In the genomic region with DNA sequence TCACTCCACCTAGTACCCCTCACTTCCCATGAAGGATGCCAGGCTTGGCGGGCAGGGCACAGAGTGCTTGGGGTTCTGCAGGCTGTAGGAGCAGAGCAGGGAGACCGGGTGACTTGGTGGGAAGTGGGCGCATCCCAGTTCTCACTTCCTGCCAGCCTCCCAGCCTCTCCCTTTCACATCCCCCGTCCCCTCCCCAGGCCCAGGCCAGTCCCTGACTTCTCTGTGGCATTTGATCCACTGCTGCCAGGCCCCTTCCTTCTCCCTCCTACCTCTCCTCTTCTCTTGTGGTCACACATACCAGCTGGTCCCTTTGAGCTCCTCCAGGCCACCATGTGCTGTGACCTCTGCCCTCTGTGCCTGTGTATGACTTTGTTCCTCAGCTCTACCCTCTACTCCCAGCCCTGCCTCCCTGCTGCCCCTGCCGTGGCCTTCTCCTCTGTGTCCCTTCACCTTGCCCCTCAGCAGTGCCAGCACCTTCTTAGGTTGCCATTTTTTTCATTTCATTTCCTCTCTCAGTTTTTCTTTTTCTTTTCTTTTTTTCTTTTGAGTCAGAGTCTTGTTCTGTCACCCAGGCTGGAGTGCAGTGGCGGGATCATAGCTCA, we compare ENCODE assay signal across 19 cellular contexts. TPM values are rescaled to one million over a fixed set of nuclear protein-coding genes. Genes with fewer than 3 reads are reported as not detected.
DNase-seq lines count a peak whose midpoint lies in the region; ATAC-seq and TF ChIP-seq lines count a peak whose summit lies in the region.
"Had no signal": no experiment of that assay in that cellular context is flagged by ENCODE, and none has a peak within 500 bp of the region (broad histone marks: within the 10 kb centered on the region; RNA-seq: fewer than 3 reads in every experiment).

No MANE protein-coding gene starts in this region.

- WGBS in H9 (ENCODE audit: extremely low coverage, insufficient read length, low lambda C conversion rate): no CpG with 5 or more reads among the region's 6 CpGs

- no peaks in the 10 kb centered on the region for H3K27me3 ChIP-seq in H9 (ENCODE audit: insufficient read depth, low read length)
- H3K27me3 ChIP-seq: SJSA1 had no signal

- H3K4ac ChIP-seq in H9 (ENCODE audit: low read depth, low read length): no peak overlapping the region

- peak overlapping the region; percentile 64 for H3K18ac ChIP-seq in H9 (ENCODE audit: insufficient read length, low read depth, low read length)

- H4K91ac ChIP-seq in H9 (ENCODE audit: insufficient read length, low read depth, low read length): no peak overlapping the region

- no peak overlapping the region for H3K56ac ChIP-seq in H9 (ENCODE audit: insufficient read length, low read depth, low read length)

- no peak overlapping the region for H3K4me3 Mint-ChIP-seq in T-helper 2 cell treated with Interferon-gamma antibody and Interleukin-4, amounts not matched to agents 5 μg/mL and 100 μg/mL, for 36 hours
- H3K4me3 Mint-ChIP-seq in H9 (no peak overlapping the region), natural killer cell (peak overlapping the region; percentile 71)
- no peak overlapping the region for H3K4me3 Mint-ChIP-seq in activated T-helper 2 cell treated with anti-CD3 and anti-CD28 coated beads, Interferon-gamma antibody, Interleukin-2, Interleukin-4, amounts not matched to agents 10 μg/mL and 5 μg/mL and 100 μg/mL, durations not matched to agents 14 hours and 24 hours and 36 hours (ENCODE audit: low read depth)
- H3K4me3 Mint-ChIP-seq: activated B cell treated with CpG ODN at 0.5 μM for 24 hours, HFFc6 had no signal

- no peaks in the 10 kb centered on the region for H3K9me3 ChIP-seq in H9 (ENCODE audit: control insufficient read depth, low read depth, low read length)
- H3K9me3 ChIP-seq: SJSA1 had no signal

- H3K36me3 Mint-ChIP-seq in T-helper 2 cell treated with Interferon-gamma antibody and Interleukin-4, amounts not matched to agents 5 μg/mL and 100 μg/mL, for 36 hours (ENCODE audit: low read depth): peaks cover 57% of the 10 kb centered on the region
- no peaks in the 10 kb centered on the region; a peak in 1 of 7 replicates for H3K36me3 Mint-ChIP-seq in H9 (ENCODE audit: insufficient read depth in 1 of 3, low read depth in 3 of 3)
- peaks cover 40% of the 10 kb centered on the region for H3K36me3 Mint-ChIP-seq in activated T-helper 2 cell treated with anti-CD3 and anti-CD28 coated beads, Interferon-gamma antibody, Interleukin-2, Interleukin-4, amounts not matched to agents 10 μg/mL and 5 μg/mL and 100 μg/mL, durations not matched to agents 14 hours and 24 hours and 36 hours (ENCODE audit: low read depth)
- H3K36me3 Mint-ChIP-seq in natural killer cell: peaks cover 12% of the 10 kb centered on the region

- no peak overlapping the region for H3K9ac ChIP-seq in H9 (ENCODE audit: extremely low read depth, insufficient read length, low read length)

- no peak overlapping the region for H3K14ac ChIP-seq in H9 (ENCODE audit: insufficient read depth, low read length)

- H2BK15ac ChIP-seq in H9 (ENCODE audit: low read depth, low read length): no peak overlapping the region

- no peak overlapping the region for H2BK20ac ChIP-seq in H9 (ENCODE audit: low read depth, low read length, poor library complexity, severe bottlenecking)

- H2AFZ ChIP-seq in H9 (ENCODE audit: low read length): no peak overlapping the region

- H2BK12ac ChIP-seq in H9 (ENCODE audit: insufficient read length, low read depth, low read length): no peak overlapping the region

- no peaks in the 10 kb centered on the region for H3K9me3 Mint-ChIP-seq in T-helper 2 cell treated with Interferon-gamma antibody and Interleukin-4, amounts not matched to agents 5 μg/mL and 100 μg/mL, for 36 hours
- H3K9me3 Mint-ChIP-seq in H9 (no peaks in the 10 kb centered on the region), natural killer cell (no peaks in the 10 kb centered on the region)
- H3K9me3 Mint-ChIP-seq in activated T-helper 2 cell treated with anti-CD3 and anti-CD28 coated beads, Interferon-gamma antibody, Interleukin-2, Interleukin-4, amounts not matched to agents 10 μg/mL and 5 μg/mL and 100 μg/mL, durations not matched to agents 14 hours and 24 hours and 36 hours: no peaks in the 10 kb centered on the region
- H3K9me3 Mint-ChIP-seq: activated B cell treated with CpG ODN at 0.5 μM for 24 hours, HFFc6 had no signal

- no peaks in the 10 kb centered on the region for H3K79me2 ChIP-seq in H9 (ENCODE audit: insufficient read depth, low read length)

- H3K4me2 ChIP-seq in H9 (ENCODE audit: insufficient read depth, insufficient read length, low read length): no peak overlapping the region

- H3K4me1 ChIP-seq in H9 (ENCODE audit: insufficient read depth, low read length): no peaks in the 10 kb centered on the region; the same call in 1 of the 2 replicates
- H3K4me1 ChIP-seq: SJSA1 had no signal

- peaks cover 20% of the 10 kb centered on the region for H3K4me1 Mint-ChIP-seq in T-helper 2 cell treated with Interferon-gamma antibody and Interleukin-4, amounts not matched to agents 5 μg/mL and 100 μg/mL, for 36 hours (ENCODE audit: low read depth)
- H3K4me1 Mint-ChIP-seq in H9: peaks cover 5 to 13% of the 10 kb centered on the region in 2 experiments
- H3K4me1 Mint-ChIP-seq in activated T-helper 2 cell treated with anti-CD3 and anti-CD28 coated beads, Interferon-gamma antibody, Interleukin-2, Interleukin-4, amounts not matched to agents 10 μg/mL and 5 μg/mL and 100 μg/mL, durations not matched to agents 14 hours and 24 hours and 36 hours (ENCODE audit: low read depth): peaks cover 11% of the 10 kb centered on the region
- H3K4me1 Mint-ChIP-seq in natural killer cell: peaks cover 50 to 78% of the 10 kb centered on the region in 2 donors
- H3K4me1 Mint-ChIP-seq: activated B cell treated with CpG ODN at 0.5 μM for 24 hours had no signal

- H3K27ac ChIP-seq in H9 (ENCODE audit: insufficient read length, low read depth, low read length): peak overlapping the region; percentile 26
- H3K27ac ChIP-seq: epithelial cell of prostate, SJSA1 had no signal

- H2BK120ac ChIP-seq in H9 (ENCODE audit: low read depth, low read length, poor library complexity, severe bottlenecking): no peak overlapping the region

- H3K23me2 ChIP-seq in H9 (ENCODE audit: insufficient read length, low read depth, low read length, poor library complexity, severe bottlenecking): no peaks in the 10 kb centered on the region

- H3K27me3 Mint-ChIP-seq in T-helper 2 cell treated with Interferon-gamma antibody and Interleukin-4, amounts not matched to agents 5 μg/mL and 100 μg/mL, for 36 hours (ENCODE audit: low read depth): no peaks in the 10 kb centered on the region
- H3K27me3 Mint-ChIP-seq in H9 (ENCODE audit: low read depth) (peaks cover 15% of the 10 kb centered on the region), natural killer cell (ENCODE audit: low read depth in 2 of 2) (no peaks in the 10 kb centered on the region)
- H3K27me3 Mint-ChIP-seq in activated T-helper 2 cell treated with anti-CD3 and anti-CD28 coated beads, Interferon-gamma antibody, Interleukin-2, Interleukin-4, amounts not matched to agents 10 μg/mL and 5 μg/mL and 100 μg/mL, durations not matched to agents 14 hours and 24 hours and 36 hours (ENCODE audit: low read depth): no peaks in the 10 kb centered on the region
- H3K27me3 Mint-ChIP-seq: activated B cell treated with CpG ODN at 0.5 μM for 24 hours had no signal

- no peak for DNase-seq in T-helper 2 cell treated with Interferon-gamma antibody and Interleukin-4, amounts not matched to agents 5 μg/mL and 100 μg/mL, for 36 hours (ENCODE audit: low spot score)
- DNase-seq in T-helper 2 cell (no peak), H9 (no peak), natural killer cell (no peak), LoVo (ENCODE audit: low spot score) (no peak), sciatic nerve (ENCODE audit: low spot score) (no peak)
- DNase-seq in activated T-helper 2 cell treated with anti-CD3 and anti-CD28 coated beads, Interferon-gamma antibody, Interleukin-2, Interleukin-4, amounts not matched to agents 10 μg/mL and 5 μg/mL and 100 μg/mL, durations not matched to agents 14 hours and 24 hours and 36 hours (ENCODE audit: low spot score): no peak
- DNase-seq: activated B cell treated with CpG ODN at 0.5 μM for 24 hours; activated effector memory CD4-positive, alpha-beta T cell treated with anti-CD3 and anti-CD28 coated beads, Interleukin-2, amount 50 U/mL, for 16 hours; HFFc6; kidney; MM.1S; NCI-H2171; NK-92 treated with Interleukin-12 subunit alpha and Interleukin-12 subunit beta, amount 100 ng/mL, for 24 hours had no signal

- ATAC-seq in natural killer cell (peak in 2 of 3 donors; percentile 20 to 27), sciatic nerve (no peak), HG02759 (IDR thresholded peaks at IDR 0.05; ENCODE audit: unreplicated experiment) (no peak)

- no peak overlapping the region for H4K8ac ChIP-seq in H9 (replicated peaks; ENCODE audit: insufficient read length, low read depth, low read length)

- H2BK5ac ChIP-seq in H9 (ENCODE audit: insufficient read length, low read length): no peak overlapping the region

- no peak for TF ChIP-seq CTCF in H9 (conservative IDR thresholded peaks at IDR 0.05)
- no peak for TF ChIP-seq CTCF in natural killer cell (IDR thresholded peaks at IDR 0.05)

- H4K5ac ChIP-seq in H9 (ENCODE audit: insufficient read length, low read depth, low read length): peak overlapping the region; percentile 72

- no peak overlapping the region for H3K23ac ChIP-seq in H9 (ENCODE audit: insufficient read length, low read depth, low read length)

- H2AK5ac ChIP-seq in H9 (ENCODE audit: insufficient read length, low read length): no peak overlapping the region

- no peaks in the 10 kb centered on the region for H3K79me1 ChIP-seq in H9 (ENCODE audit: insufficient read depth, low read depth, low read length, poor library complexity, severe bottlenecking)

- H3T11ph ChIP-seq in H9 (ENCODE audit: low read length): no peak overlapping the region

- H3K27ac Mint-ChIP-seq in T-helper 2 cell treated with Interferon-gamma antibody and Interleukin-4, amounts not matched to agents 5 μg/mL and 100 μg/mL, for 36 hours: peak overlapping the region; percentile 78
- H3K27ac Mint-ChIP-seq in H9 (peak overlapping the region in 2 of 3 experiments; percentile 11 to 21; a peak in 1 of 7 replicates), natural killer cell (peak overlapping the region; percentile 89 to 92)
- H3K27ac Mint-ChIP-seq in activated T-helper 2 cell treated with anti-CD3 and anti-CD28 coated beads, Interferon-gamma antibody, Interleukin-2, Interleukin-4, amounts not matched to agents 10 μg/mL and 5 μg/mL and 100 μg/mL, durations not matched to agents 14 hours and 24 hours and 36 hours: peak overlapping the region; percentile 82
- H3K27ac Mint-ChIP-seq: activated B cell treated with CpG ODN at 0.5 μM for 24 hours, HFFc6 had no signal

- intact Hi-C loops in activated T-helper 2 cell treated with anti-CD3 and anti-CD28 coated beads, Interferon-gamma antibody, Interleukin-2, Interleukin-4, amounts not matched to agents 10 μg/mL and 5 μg/mL and 100 μg/mL, durations not matched to agents 14 hours and 24 hours and 36 hours (cut with micrococcal nuclease): no loop called here
- intact Hi-C loops in natural killer cell (cut with micrococcal nuclease): no loop called here
- intact Hi-C loops in sciatic nerve (cut with DNase I): no loop called here

- H4K20me1 ChIP-seq in H9 (ENCODE audit: control insufficient read depth, insufficient read depth, insufficient read length): no peaks in the 10 kb centered on the region

RNA-seq across cellular contexts. Expression of gene MYO1F, which starts 19.5 kb away (rescaled TPM):
- total RNA-seq in H9 (2021): 1.0 and 1.2 TPM in 2 replicates
- 43.9 and 47.4 TPM in 2 replicates for total RNA-seq in activated T-helper 2 cell treated with anti-CD3 and anti-CD28 coated beads, Interferon-gamma antibody, Interleukin-2, Interleukin-4, amounts not matched to agents 10 μg/mL and 5 μg/mL and 100 μg/mL, durations not matched to agents 14 hours and 24 hours and 36 hours
- total RNA-seq in natural killer cell: 1,000 to 10,000 TPM in 2 of 3 donors, 100 to 1,000 TPM in 1; 971 to 1,223 (median 1,014) TPM
- total RNA-seq in sciatic nerve: 60.9 TPM
- total RNA-seq: A172, HT1080 had no signal

RNA-seq across cellular contexts. Expression of gene ZNF414, which starts 43.8 kb away (rescaled TPM):
- 29.3 and 38.1 TPM in 2 replicates for total RNA-seq in H9 (2021)
- 22.5 and 23.6 TPM in 2 replicates for total RNA-seq in activated T-helper 2 cell treated with anti-CD3 and anti-CD28 coated beads, Interferon-gamma antibody, Interleukin-2, Interleukin-4, amounts not matched to agents 10 μg/mL and 5 μg/mL and 100 μg/mL, durations not matched to agents 14 hours and 24 hours and 36 hours
- 10 to 100 TPM; 42.1 to 46.4 (median 42.3) TPM for total RNA-seq in natural killer cell
- 22.2 TPM for total RNA-seq in sciatic nerve

RNA-seq across cellular contexts. Expression of gene ADAMTS10, which starts 52.8 kb away (rescaled TPM):
- total RNA-seq in H9 (2021) (25.6 and 26.5 TPM in 2 replicates), natural killer cell (100 to 1,000 TPM; 159 to 286 (median 203) TPM), sciatic nerve (60.1 TPM)
- total RNA-seq in activated T-helper 2 cell treated with anti-CD3 and anti-CD28 coated beads, Interferon-gamma antibody, Interleukin-2, Interleukin-4, amounts not matched to agents 10 μg/mL and 5 μg/mL and 100 μg/mL, durations not matched to agents 14 hours and 24 hours and 36 hours: 0.71 and 0.80 TPM in 2 replicates
- total RNA-seq: HT1080 had no signal

RNA-seq across cellular contexts. Expression of gene PRAM1, which starts 55.3 kb away (rescaled TPM):
- total RNA-seq in H9 (2021): 0.44 TPM in 2 replicates
- 0.43 and 0.83 TPM in 2 replicates for total RNA-seq in activated T-helper 2 cell treated with anti-CD3 and anti-CD28 coated beads, Interferon-gamma antibody, Interleukin-2, Interleukin-4, amounts not matched to agents 10 μg/mL and 5 μg/mL and 100 μg/mL, durations not matched to agents 14 hours and 24 hours and 36 hours
- 10 to 100 TPM in 1 of 3 donors, 1 to 10 TPM in 2; 7.7 to 17.5 (median 9.0) TPM for total RNA-seq in natural killer cell
- total RNA-seq in sciatic nerve: 8.8 TPM
- total RNA-seq: A172, HT1080, SJSA1 had no signal

Comparison
In these comparisons a context has a peak if more than half of its experiments do, and no peak if none do; other contexts are left out.
1. H3K27ac Mint-ChIP-seq: peak in every context shown above with its lines; median percentile 90 in natural killer cell; 82 in activated T-helper 2 cell treated with anti-CD3 and anti-CD28 coated beads, Interferon-gamma antibody, Interleukin-2, Interleukin-4, amounts not matched to agents 10 μg/mL and 5 μg/mL and 100 μg/mL, durations not matched to agents 14 hours and 24 hours and 36 hours; 78 in T-helper 2 cell treated with Interferon-gamma antibody and Interleukin-4, amounts not matched to agents 5 μg/mL and 100 μg/mL, for 36 hours; 16 in H9.
2. ATAC-seq: peak in natural killer cell (2 of 3); none in sciatic nerve (single experiment) and HG02759 (single experiment).
3. RNA of gene MYO1F, which starts 19.5 kb away (total RNA-seq): 971 to 1,223 TPM in natural killer cell, 60.9 TPM in sciatic nerve (single experiment) and 43.9 to 47.4 TPM in activated T-helper 2 cell treated with anti-CD3 and anti-CD28 coated beads, Interferon-gamma antibody, Interleukin-2, Interleukin-4, amounts not matched to agents 10 μg/mL and 5 μg/mL and 100 μg/mL, durations not matched to agents 14 hours and 24 hours and 36 hours; 1.0 to 1.2 TPM in H9; every median in the first group is over 10 times any median in the second.
4. RNA of gene ADAMTS10, which starts 52.8 kb away (total RNA-seq): 159 to 286 TPM in natural killer cell, 60.1 TPM in sciatic nerve (single experiment) and 25.6 to 26.5 TPM in H9; 0.71 to 0.80 TPM in activated T-helper 2 cell treated with anti-CD3 and anti-CD28 coated beads, Interferon-gamma antibody, Interleukin-2, Interleukin-4, amounts not matched to agents 10 μg/mL and 5 μg/mL and 100 μg/mL, durations not matched to agents 14 hours and 24 hours and 36 hours; every median in the first group is over 10 times any median in the second.